In the genomic region with DNA sequence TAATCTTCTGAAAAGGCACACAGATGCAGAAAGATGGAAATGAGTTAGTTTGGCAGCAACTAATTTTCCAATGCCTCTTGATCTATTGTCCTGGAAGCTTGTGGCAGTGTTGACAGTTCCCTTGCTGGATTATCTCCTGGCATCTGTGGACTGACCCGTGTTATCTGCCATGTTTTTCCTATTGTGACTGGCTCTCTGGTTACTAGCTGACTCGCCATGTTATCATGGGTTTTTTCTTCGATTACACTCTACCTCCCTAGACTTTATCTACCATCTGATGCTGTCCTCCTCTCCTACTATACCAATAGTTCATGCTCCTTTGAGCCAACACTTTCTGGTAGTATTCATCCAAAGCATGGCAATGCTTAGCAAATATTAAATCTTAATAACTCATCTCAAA, we compare ENCODE assay signal across 20 cellular contexts.
"Had no signal": no experiment of that assay in that cellular context is flagged by ENCODE, and none has a peak within 500 bp of the region (broad histone marks: within the 10 kb centered on the region; RNA-seq: fewer than 3 reads in every experiment).

No MANE protein-coding gene starts in this region.

- H3K4me1 Mint-ChIP-seq: activated CD4-positive, alpha-beta T cell treated with anti-CD3 and anti-CD28 coated beads for 36 hours; activated naive CD8-positive, alpha-beta T cell treated with anti-CD3 and anti-CD28 coated beads, Interleukin-2, amount 50 U/mL, for 24 hours had no signal

- H3K27me3 Mint-ChIP-seq: activated CD4-positive, alpha-beta T cell treated with anti-CD3 and anti-CD28 coated beads for 36 hours; activated CD8-positive, alpha-beta T cell treated with anti-CD3 and anti-CD28 coated beads for 36 hours; activated naive CD8-positive, alpha-beta T cell treated with anti-CD3 and anti-CD28 coated beads, Interleukin-2, amount 50 U/mL, for 24 hours; natural killer cell treated with Interleukin-12 subunit alpha and Interleukin-12 subunit beta and Interleukin-15 and Interleukin-18, amount 100 ng/mL, for 72 hours had no signal

- H3K27ac ChIP-seq: coronary artery, psoas muscle, sigmoid colon, transverse colon, WERI-Rb-1 had no signal

- FAIRE-seq: astrocyte had no signal

- DNase-seq: activated CD4-positive, alpha-beta T cell treated with anti-CD3 and anti-CD28 coated beads for 36 hours; activated CD8-positive, alpha-beta memory T cell treated with anti-CD3 and anti-CD28 coated beads, Interleukin-2, amount 50 U/mL, for 4 hours; activated CD8-positive, alpha-beta T cell treated with anti-CD3 and anti-CD28 coated beads for 36 hours; activated naive CD4-positive, alpha-beta T cell treated with Interleukin-2 at 50 U/mL for 16 hours; activated naive CD8-positive, alpha-beta T cell treated with anti-CD3 and anti-CD28 coated beads, Interleukin-2, amount 50 U/mL, for 24 hours; effector CD8-positive, alpha-beta T cell; foreskin melanocyte; head of caudate nucleus; occipital lobe; psoas muscle; sigmoid colon; stimulated activated CD4-positive, alpha-beta T cell treated with anti-CD3 and anti-CD28 coated beads, Interleukin-12 subunit alpha, Interleukin-12 subunit beta, amount 100 ng/mL, for 4 hours; stimulated activated naive CD4-positive, alpha-beta T cell; substantia nigra; transverse colon; WERI-Rb-1 had no signal

- H3K4me3 ChIP-seq: coronary artery, psoas muscle, sigmoid colon, transverse colon had no signal

- H3K4me1 ChIP-seq: transverse colon had no signal

- H3K4me3 Mint-ChIP-seq: activated CD4-positive, alpha-beta T cell treated with anti-CD3 and anti-CD28 coated beads for 36 hours; activated CD8-positive, alpha-beta T cell treated with anti-CD3 and anti-CD28 coated beads for 36 hours; activated naive CD8-positive, alpha-beta T cell treated with anti-CD3 and anti-CD28 coated beads, Interleukin-2, amount 50 U/mL, for 24 hours; natural killer cell treated with Interleukin-12 subunit alpha and Interleukin-12 subunit beta and Interleukin-15 and Interleukin-18, amount 100 ng/mL, for 72 hours had no signal

- H3K27me3 ChIP-seq: sigmoid colon, transverse colon had no signal

- ATAC-seq: activated CD4-positive, alpha-beta T cell treated with anti-CD3 and anti-CD28 coated beads for 36 hours; activated CD8-positive, alpha-beta T cell treated with anti-CD3 and anti-CD28 coated beads for 36 hours; activated naive CD8-positive, alpha-beta T cell treated with anti-CD3 and anti-CD28 coated beads, Interleukin-2, amount 50 U/mL, for 24 hours; left lobe of liver; natural killer cell treated with Interleukin-12 subunit alpha and Interleukin-12 subunit beta and Interleukin-15 and Interleukin-18, amount 100 ng/mL, for 72 hours; psoas muscle had no signal

- H3K27ac Mint-ChIP-seq: activated CD4-positive, alpha-beta T cell treated with anti-CD3 and anti-CD28 coated beads for 36 hours; activated CD8-positive, alpha-beta T cell treated with anti-CD3 and anti-CD28 coated beads for 36 hours; activated naive CD8-positive, alpha-beta T cell treated with anti-CD3 and anti-CD28 coated beads, Interleukin-2, amount 50 U/mL, for 24 hours; natural killer cell treated with Interleukin-12 subunit alpha and Interleukin-12 subunit beta and Interleukin-15 and Interleukin-18, amount 100 ng/mL, for 72 hours had no signal

- H3K9me3 ChIP-seq: psoas muscle, sigmoid colon, transverse colon had no signal

- H3K36me3 ChIP-seq: sigmoid colon, transverse colon, WERI-Rb-1 had no signal

- H3K36me3 Mint-ChIP-seq: natural killer cell treated with Interleukin-12 subunit alpha and Interleukin-12 subunit beta and Interleukin-15 and Interleukin-18, amount 100 ng/mL, for 72 hours had no signal

- H3K9me3 Mint-ChIP-seq: activated CD8-positive, alpha-beta T cell treated with anti-CD3 and anti-CD28 coated beads for 36 hours had no signal
